ENCODE assay signal across 8 cellular contexts in genomic region chr20:32474967-32475819, GRCh38.
A peak's percentile ranks its signal among the peaks of the same experiment; 100 is the strongest.
DNase-seq lines count a peak whose midpoint lies in the region; ATAC-seq and TF ChIP-seq lines count a peak whose summit lies in the region.

No MANE protein-coding gene starts in this region.

- H3K27me3 Mint-ChIP-seq in natural killer cell (ENCODE audit: low read depth in 2 of 2): no peaks in the 10 kb centered on the region

- TF ChIP-seq CTCF in VCaP (conservative IDR thresholded peaks at IDR 0.05): no peak
- TF ChIP-seq CTCF in natural killer cell (IDR thresholded peaks at IDR 0.05): no peak

- H3K4me3 ChIP-seq in H7 (ENCODE audit: insufficient read depth, low read depth, low read length): peak overlapping the region; percentile 8; the same call in 1 of the 2 replicates

- H3K36me3 Mint-ChIP-seq in natural killer cell: no peaks in the 10 kb centered on the region

- intact Hi-C loops in natural killer cell (cut with micrococcal nuclease): no loop called here

- DNase-seq in ACHN: peak; percentile 90
- DNase-seq in H7: peak; percentile 94
- DNase-seq in fibroblast of the conjunctiva (ENCODE audit: low read depth): peak; percentile 96
- no peak for DNase-seq in natural killer cell
- no peak for DNase-seq in DMS114 treated with DMSO at 0.1 percent for 48 hours (lab: John Stamatoyannopoulos, UW; ENCODE audit: unreplicated experiment)

- in situ Hi-C loops in ACHN (cut with HindIII; ENCODE audit: low pct_ligation_motif_present, low pct_unique_long_range_greater_than_20kb, low sequenced_read_pairs): no loop called here

- peak overlapping the region; percentile 12 to 87 for H3K27ac Mint-ChIP-seq in natural killer cell

- peak; percentile 54 to 71 (median 63) for ATAC-seq in natural killer cell
- no peak for ATAC-seq in HG02840 (IDR thresholded peaks at IDR 0.05; ENCODE audit: low FRiP score, unreplicated experiment)
- no peak for ATAC-seq in HG03520 (IDR thresholded peaks at IDR 0.05; ENCODE audit: unreplicated experiment)

- peaks cover 41 to 74% of the 10 kb centered on the region in 2 donors for H3K4me1 Mint-ChIP-seq in natural killer cell

- H3K27ac ChIP-seq in VCaP: peak overlapping the region; percentile 22; the same call in 1 of the 2 replicates

- H3K4me3 Mint-ChIP-seq in natural killer cell: peak overlapping the region; percentile 62

- H3K36me3 ChIP-seq in H7 (replicated peaks; ENCODE audit: control insufficient read depth, insufficient read depth, low read length): peaks cover 14% of the 10 kb centered on the region

- H3K9me3 Mint-ChIP-seq in natural killer cell: no peaks in the 10 kb centered on the region

- H3K27me3 ChIP-seq in H7 (ENCODE audit: control insufficient read depth, insufficient read depth, low read length): no peaks in the 10 kb centered on the region

Comparison
In these comparisons a context has a peak if more than half of its experiments do, and no peak if none do; other contexts are left out.
1. DNase-seq: peak in ACHN (single experiment), H7 (single experiment) and fibroblast of the conjunctiva (single experiment); none in natural killer cell (single experiment) and DMS114 treated with DMSO at 0.1 percent for 48 hours (single experiment).
2. ATAC-seq: peak in natural killer cell (3 of 3); none in HG02840 (single experiment) and HG03520 (single experiment).